ENCODE assay signal across 1 cellular context in genomic region chr7:44490351-44491200, GRCh38.
TF ChIP-seq lines count a peak whose summit lies in the region.

Gene NUDCD3 (minus strand): TSS chr7:44490658. CDS start chr7:44490600, 58 bp downstream.

TF ChIP-seq in SK-N-SH treated with all-trans-retinoic acid at 6 μM for 48 hours, 23 proteins besides CTCF, POLR2A, EP300 and RAD21 (continued from another document):
- TF ChIP-seq CSRNP3 (CRISPR knock-in tag; IDR thresholded peaks at IDR 0.05), result no peak
- TF ChIP-seq ARNTL (CRISPR knock-in tag; IDR thresholded peaks at IDR 0.05; ENCODE audit: borderline replicate concordance, low read depth), result peak; percentile 95
- no peak for TF ChIP-seq CREB5 (CRISPR knock-in tag; IDR thresholded peaks at IDR 0.05; ENCODE audit: low read depth)
- TF ChIP-seq ZFP30 (CRISPR knock-in tag; IDR thresholded peaks at IDR 0.05), result peak; percentile 26; the same call in 1 of the 2 replicates
- peak; percentile 92; the same call in 1 of the 2 replicates for TF ChIP-seq CSDC2 (CRISPR knock-in tag; IDR thresholded peaks at IDR 0.05)
TF ChIP-seq in SK-N-SH treated with all-trans-retinoic acid at 6 μM for 48 hours: peak in this region for 12.
